ENCODE assay signal across 8 cellular contexts in the genomic region with DNA sequence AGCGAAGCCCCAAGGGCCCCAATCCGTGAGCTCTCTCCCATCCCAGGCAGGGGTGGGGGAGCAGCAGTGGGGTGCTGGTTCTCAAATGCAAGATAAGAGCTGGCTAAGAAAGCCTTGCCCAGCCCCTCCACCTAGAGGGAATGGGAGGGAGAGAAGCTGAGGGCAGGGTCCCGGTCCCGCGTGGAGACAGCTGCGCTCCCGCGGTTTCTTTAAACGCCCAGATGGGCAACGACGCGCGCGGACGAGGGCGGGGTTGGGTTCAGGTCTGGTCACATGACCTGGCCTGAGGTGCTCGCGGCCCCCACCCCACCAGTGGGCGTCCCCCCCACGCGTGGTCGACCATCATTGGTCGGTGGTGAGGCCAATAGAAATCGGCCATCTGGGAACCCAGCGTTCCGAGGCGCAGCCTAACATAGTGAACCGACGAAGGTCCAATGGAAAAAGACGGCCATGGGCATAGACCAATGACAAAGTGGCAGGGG. TPM values are rescaled to one million over a fixed set of nuclear protein-coding genes. Genes with fewer than 3 reads are reported as not detected.
DNase-seq lines count a peak whose midpoint lies in the region; ATAC-seq and TF ChIP-seq lines count a peak whose summit lies in the region.

No MANE protein-coding gene starts in this region.

- DNase-seq in GM04503 (ENCODE audit: low read depth) (peak; percentile 97), NCI-H1092 treated with DMSO at 0.1 percent for 48 hours (lab: John Stamatoyannopoulos, UW) (peak; percentile 99), globus pallidus (ENCODE audit: low spot score) (peak; percentile 100), substantia nigra (lab: John Stamatoyannopoulos, UW) (peak; percentile 83 to 100 (median 99))
- peak; percentile 99 for DNase-seq in activated naive CD4-positive, alpha-beta T cell treated with anti-CD3 and anti-CD28 coated beads, Interleukin-2, amount 50 U/mL, for 72 hours (ENCODE audit: low spot score in 2 of 2)

- no peaks in the 10 kb centered on the region for H3K9me3 ChIP-seq in neutrophil

- H3K27me3 ChIP-seq in neutrophil = no peaks in the 10 kb centered on the region

- H3K27ac ChIP-seq in neutrophil = peak overlapping the region; percentile 82
- H3K27ac ChIP-seq in substantia nigra (ENCODE audit: low read depth, low read length, poor library complexity, severe bottlenecking) = peak overlapping the region; percentile 71

- ATAC-seq in HG02642 (IDR thresholded peaks at IDR 0.05; ENCODE audit: poor library complexity, unreplicated experiment) (peak; percentile 86), SK-N-SH treated with all-trans-retinoic acid at 6 μM for 48 hours (peak; percentile 93)
- ATAC-seq in activated naive CD4-positive, alpha-beta T cell treated with anti-CD3 and anti-CD28 coated beads, Interleukin-2, amount 50 U/mL, for 72 hours = peak; percentile 87 to 89

- peak overlapping the region; percentile 95 to 100 for H3K4me3 ChIP-seq in neutrophil (ENCODE audit: low read depth in 1 of 2, low read length in 1 of 2)

- no peaks in the 10 kb centered on the region for H3K9me3 Mint-ChIP-seq in activated naive CD4-positive, alpha-beta T cell treated with anti-CD3 and anti-CD28 coated beads, Interleukin-2, amount 50 U/mL, for 72 hours

- H3K36me3 Mint-ChIP-seq in activated naive CD4-positive, alpha-beta T cell treated with anti-CD3 and anti-CD28 coated beads, Interleukin-2, amount 50 U/mL, for 72 hours = peaks cover 37 to 51% of the 10 kb centered on the region in 2 donors

- peak overlapping the region; percentile 97 to 99 for H3K27ac Mint-ChIP-seq in activated naive CD4-positive, alpha-beta T cell treated with anti-CD3 and anti-CD28 coated beads, Interleukin-2, amount 50 U/mL, for 72 hours

- peaks cover 54 to 58% of the 10 kb centered on the region in 2 experiments for H3K4me1 ChIP-seq in neutrophil (ENCODE audit: control insufficient read depth in 1 of 2, insufficient read depth in 1 of 2, low read depth in 1 of 2, low read length in 1 of 2)

- no peak for TF ChIP-seq CTCF in neutrophil (IDR thresholded peaks at IDR 0.05)

- H3K36me3 ChIP-seq in neutrophil = peaks cover 18% of the 10 kb centered on the region

TF ChIP-seq in SK-N-SH treated with all-trans-retinoic acid at 6 μM for 48 hours, 23 proteins besides CTCF, POLR2A, EP300 and RAD21:
- TF ChIP-seq TCF4 (CRISPR knock-in tag; IDR thresholded peaks at IDR 0.05; ENCODE audit: borderline replicate concordance) (no peak), CSDC2 (CRISPR knock-in tag; IDR thresholded peaks at IDR 0.05) (no peak), OSR1 (CRISPR knock-in tag; IDR thresholded peaks at IDR 0.05) (no peak), ZNF8 (CRISPR knock-in tag; IDR thresholded peaks at IDR 0.05) (no peak), BACH2 (CRISPR knock-in tag; IDR thresholded peaks at IDR 0.05; ENCODE audit: borderline replicate concordance) (no peak), RARB (CRISPR knock-in tag; IDR thresholded peaks at IDR 0.05) (no peak)
- TF ChIP-seq, protein P1, sequence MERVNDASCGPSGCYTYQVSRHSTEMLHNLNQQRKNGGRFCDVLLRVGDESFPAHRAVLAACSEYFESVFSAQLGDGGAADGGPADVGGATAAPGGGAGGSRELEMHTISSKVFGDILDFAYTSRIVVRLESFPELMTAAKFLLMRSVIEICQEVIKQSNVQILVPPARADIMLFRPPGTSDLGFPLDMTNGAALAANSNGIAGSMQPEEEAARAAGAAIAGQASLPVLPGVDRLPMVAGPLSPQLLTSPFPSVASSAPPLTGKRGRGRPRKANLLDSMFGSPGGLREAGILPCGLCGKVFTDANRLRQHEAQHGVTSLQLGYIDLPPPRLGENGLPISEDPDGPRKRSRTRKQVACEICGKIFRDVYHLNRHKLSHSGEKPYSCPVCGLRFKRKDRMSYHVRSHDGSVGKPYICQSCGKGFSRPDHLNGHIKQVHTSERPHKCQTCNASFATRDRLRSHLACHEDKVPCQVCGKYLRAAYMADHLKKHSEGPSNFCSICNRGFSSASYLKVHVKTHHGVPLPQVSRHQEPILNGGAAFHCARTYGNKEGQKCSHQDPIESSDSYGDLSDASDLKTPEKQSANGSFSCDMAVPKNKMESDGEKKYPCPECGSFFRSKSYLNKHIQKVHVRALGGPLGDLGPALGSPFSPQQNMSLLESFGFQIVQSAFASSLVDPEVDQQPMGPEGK (CRISPR knock-in tag; IDR thresholded peaks at IDR 0.05; ENCODE audit: borderline replicate concordance) = peak; percentile 61; the same call in 1 of the 2 replicates
- TF ChIP-seq, protein P2, sequence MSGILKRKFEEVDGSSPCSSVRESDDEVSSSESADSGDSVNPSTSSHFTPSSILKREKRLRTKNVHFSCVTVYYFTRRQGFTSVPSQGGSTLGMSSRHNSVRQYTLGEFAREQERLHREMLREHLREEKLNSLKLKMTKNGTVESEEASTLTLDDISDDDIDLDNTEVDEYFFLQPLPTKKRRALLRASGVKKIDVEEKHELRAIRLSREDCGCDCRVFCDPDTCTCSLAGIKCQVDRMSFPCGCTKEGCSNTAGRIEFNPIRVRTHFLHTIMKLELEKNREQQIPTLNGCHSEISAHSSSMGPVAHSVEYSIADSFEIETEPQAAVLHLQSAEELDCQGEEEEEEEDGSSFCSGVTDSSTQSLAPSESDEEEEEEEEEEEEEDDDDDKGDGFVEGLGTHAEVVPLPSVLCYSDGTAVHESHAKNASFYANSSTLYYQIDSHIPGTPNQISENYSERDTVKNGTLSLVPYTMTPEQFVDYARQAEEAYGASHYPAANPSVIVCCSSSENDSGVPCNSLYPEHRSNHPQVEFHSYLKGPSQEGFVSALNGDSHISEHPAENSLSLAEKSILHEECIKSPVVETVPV (CRISPR knock-in tag; IDR thresholded peaks at IDR 0.05) = no peak
- TF ChIP-seq, protein P3, sequence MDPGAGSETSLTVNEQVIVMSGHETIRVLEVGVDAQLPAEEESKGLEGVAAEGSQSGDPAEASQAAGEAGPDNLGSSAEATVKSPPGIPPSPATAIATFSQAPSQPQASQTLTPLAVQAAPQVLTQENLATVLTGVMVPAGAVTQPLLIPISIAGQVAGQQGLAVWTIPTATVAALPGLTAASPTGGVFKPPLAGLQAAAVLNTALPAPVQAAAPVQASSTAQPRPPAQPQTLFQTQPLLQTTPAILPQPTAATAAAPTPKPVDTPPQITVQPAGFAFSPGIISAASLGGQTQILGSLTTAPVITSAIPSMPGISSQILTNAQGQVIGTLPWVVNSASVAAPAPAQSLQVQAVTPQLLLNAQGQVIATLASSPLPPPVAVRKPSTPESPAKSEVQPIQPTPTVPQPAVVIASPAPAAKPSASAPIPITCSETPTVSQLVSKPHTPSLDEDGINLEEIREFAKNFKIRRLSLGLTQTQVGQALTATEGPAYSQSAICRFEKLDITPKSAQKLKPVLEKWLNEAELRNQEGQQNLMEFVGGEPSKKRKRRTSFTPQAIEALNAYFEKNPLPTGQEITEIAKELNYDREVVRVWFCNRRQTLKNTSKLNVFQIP (CRISPR knock-in tag; IDR thresholded peaks at IDR 0.05; ENCODE audit: borderline replicate concordance, low read depth) = no peak

RNA-seq across cellular contexts. Expression of a gene that starts 0.3 kb away (rescaled TPM):
- 100 to 1,000 TPM; 505 to 624 TPM for total RNA-seq in activated naive CD4-positive, alpha-beta T cell treated with anti-CD3 and anti-CD28 coated beads, Interleukin-2, amount 50 U/mL, for 72 hours

RNA-seq across cellular contexts. Expression of a gene that starts 4.6 kb away (rescaled TPM):
- total RNA-seq in activated naive CD4-positive, alpha-beta T cell treated with anti-CD3 and anti-CD28 coated beads, Interleukin-2, amount 50 U/mL, for 72 hours = 100 to 1,000 TPM in 1 of 2 donors, 10 to 100 TPM in 1; 89.2 to 116 TPM

RNA-seq across cellular contexts. Expression of a gene that starts 7.6 kb away (rescaled TPM):
- 100 to 1,000 TPM; 146 to 207 TPM for total RNA-seq in activated naive CD4-positive, alpha-beta T cell treated with anti-CD3 and anti-CD28 coated beads, Interleukin-2, amount 50 U/mL, for 72 hours

RNA-seq across cellular contexts. Expression of a gene that starts 18.9 kb away (rescaled TPM):
- total RNA-seq in activated naive CD4-positive, alpha-beta T cell treated with anti-CD3 and anti-CD28 coated beads, Interleukin-2, amount 50 U/mL, for 72 hours = 10 to 100 TPM in 1 of 2 donors, 1 to 10 TPM in 1; 7.7 to 26.7 TPM

RNA-seq across cellular contexts. Expression of a gene that starts 19.0 kb away (rescaled TPM):
- total RNA-seq in activated naive CD4-positive, alpha-beta T cell treated with anti-CD3 and anti-CD28 coated beads, Interleukin-2, amount 50 U/mL, for 72 hours = 1 to 10 TPM; 2.2 to 4.8 TPM

Comparison
In these comparisons a context has a peak if more than half of its experiments do, and no peak if none do; other contexts are left out.
1. Peak in every context shown above with its lines: DNase-seq, ATAC-seq, H3K4me3 ChIP-seq and H3K27ac ChIP-seq.